ENCODE assay signal across 9 cellular contexts in genomic region chrX:111168314-111168713, GRCh38.
A peak's percentile ranks its signal among the peaks of the same experiment; 100 is the strongest.
DNase-seq lines count a peak whose midpoint lies in the region; ATAC-seq and TF ChIP-seq lines count a peak whose summit lies in the region.
"Had no signal": no experiment of that assay in that cellular context is flagged by ENCODE, and none has a peak within 500 bp of the region (broad histone marks: within the 10 kb centered on the region; RNA-seq: fewer than 3 reads in every experiment).

No MANE protein-coding gene starts in this region.

- no peaks in the 10 kb centered on the region for H3K9me3 ChIP-seq in ascending aorta
- no peaks in the 10 kb centered on the region for H3K9me3 ChIP-seq in CD4-positive, alpha-beta memory T cell (ENCODE audit: control insufficient read depth in 1 of 2, low read length in 2 of 2)

- no peaks in the 10 kb centered on the region for H3K36me3 Mint-ChIP-seq in CD4-positive, alpha-beta memory T cell
- H3K36me3 Mint-ChIP-seq in activated CD8-positive, alpha-beta memory T cell treated with anti-CD3 and anti-CD28 coated beads, Interleukin-2, amount 10 ng/mL, durations not matched to agents 7 days and 5 days, result no peaks in the 10 kb centered on the region

- DNase-seq in COR-L47 (lab: John Stamatoyannopoulos, UW) (peak; percentile 13), SHP77 treated with DMSO at 0.1 percent for 48 hours (lab: John Stamatoyannopoulos, UW) (peak; percentile 28), inferior parietal cortex (ENCODE audit: extremely low spot score) (peak; percentile 47), AG08396 (ENCODE audit: low spot score) (no peak), ascending aorta (ENCODE audit: low spot score in 2 of 2) (no peak)
- DNase-seq in CD4-positive, alpha-beta memory T cell, result no peak
- no peak for DNase-seq in activated CD8-positive, alpha-beta memory T cell treated with anti-CD3 and anti-CD28 coated beads, Interleukin-2, amount 10 ng/mL, durations not matched to agents 7 days and 5 days
- DNase-seq: cerebellar nuclear complex had no signal

- intact Hi-C loops in ascending aorta (cut with DNase I), result loop anchor here (10.0 kb wide), 2 partner anchors 76 to 276 kb away; no protein-coding TSS in a partner anchor
- intact Hi-C loops in CD4-positive, alpha-beta memory T cell (cut with micrococcal nuclease), result no loop called here

- no peak overlapping the region for H3K27ac Mint-ChIP-seq in CD4-positive, alpha-beta memory T cell
- H3K27ac Mint-ChIP-seq in activated CD8-positive, alpha-beta memory T cell treated with anti-CD3 and anti-CD28 coated beads, Interleukin-2, amount 10 ng/mL, durations not matched to agents 7 days and 5 days, result no peak overlapping the region

- POLR2A ChIA-PET in CD4-positive, alpha-beta memory T cell (lab: Charles Lee; ENCODE audit: partially characterized antibody), result no interaction called here

- H3K4me1 ChIP-seq in ascending aorta, result no peaks in the 10 kb centered on the region
- H3K4me1 ChIP-seq in CD4-positive, alpha-beta memory T cell (ENCODE audit: insufficient read depth, low read length), result no peaks in the 10 kb centered on the region

- no peaks in the 10 kb centered on the region for H3K4me1 Mint-ChIP-seq in CD4-positive, alpha-beta memory T cell
- H3K4me1 Mint-ChIP-seq in activated CD8-positive, alpha-beta memory T cell treated with anti-CD3 and anti-CD28 coated beads, Interleukin-2, amount 10 ng/mL, durations not matched to agents 7 days and 5 days, result peaks cover 10% of the 10 kb centered on the region

- no peaks in the 10 kb centered on the region for H3K27me3 ChIP-seq in ascending aorta
- no peaks in the 10 kb centered on the region for H3K27me3 ChIP-seq in CD4-positive, alpha-beta memory T cell (ENCODE audit: insufficient read depth, low read length)

- TF ChIP-seq RAD21 in Ishikawa (IDR thresholded peaks at IDR 0.05; ENCODE audit: low read depth), result peak; percentile 13; the same call in 1 of the 2 replicates

- H3K4me3 Mint-ChIP-seq in CD4-positive, alpha-beta memory T cell, result no peak overlapping the region
- no peak overlapping the region for H3K4me3 Mint-ChIP-seq in activated CD8-positive, alpha-beta memory T cell treated with anti-CD3 and anti-CD28 coated beads, Interleukin-2, amount 10 ng/mL, durations not matched to agents 7 days and 5 days

- H3K36me3 ChIP-seq in ascending aorta, result no peaks in the 10 kb centered on the region
- no peaks in the 10 kb centered on the region for H3K36me3 ChIP-seq in CD4-positive, alpha-beta memory T cell (ENCODE audit: insufficient read depth, low read length)

- H3K9me3 Mint-ChIP-seq in CD4-positive, alpha-beta memory T cell, result no peaks in the 10 kb centered on the region
- no peaks in the 10 kb centered on the region for H3K9me3 Mint-ChIP-seq in activated CD8-positive, alpha-beta memory T cell treated with anti-CD3 and anti-CD28 coated beads, Interleukin-2, amount 10 ng/mL, durations not matched to agents 7 days and 5 days (ENCODE audit: low read depth)

- ATAC-seq in activated CD8-positive, alpha-beta memory T cell treated with anti-CD3 and anti-CD28 coated beads, Interleukin-2, amount 10 ng/mL, durations not matched to agents 7 days and 5 days, result no peak

- peak in 1 of 3 experiments; percentile 10 for TF ChIP-seq CTCF in ascending aorta (IDR thresholded peaks at IDR 0.05)

- no peak overlapping the region for H3K27ac ChIP-seq in ascending aorta
- H3K27ac ChIP-seq in CD4-positive, alpha-beta memory T cell (ENCODE audit: low read depth, low read length), result no peak overlapping the region

- no peaks in the 10 kb centered on the region for H3K27me3 Mint-ChIP-seq in CD4-positive, alpha-beta memory T cell
- H3K27me3 Mint-ChIP-seq in activated CD8-positive, alpha-beta memory T cell treated with anti-CD3 and anti-CD28 coated beads, Interleukin-2, amount 10 ng/mL, durations not matched to agents 7 days and 5 days, result no peaks in the 10 kb centered on the region

- no peak for TF ChIP-seq EP300 in Ishikawa (IDR thresholded peaks at IDR 0.05; ENCODE audit: borderline replicate concordance)

- CTCF ChIA-PET in CD4-positive, alpha-beta memory T cell (lab: Charles Lee; ENCODE audit: partially characterized antibody), result no interaction called here
- CTCF ChIA-PET in activated CD8-positive, alpha-beta memory T cell treated with anti-CD3 and anti-CD28 coated beads, Interleukin-2, amount 10 ng/mL, durations not matched to agents 7 days and 5 days (lab: Charles Lee), result no interaction called here

- no peak overlapping the region for H3K4me3 ChIP-seq in ascending aorta
- H3K4me3 ChIP-seq in CD4-positive, alpha-beta memory T cell (ENCODE audit: low read length in 2 of 2), result no peak overlapping the region

TF ChIP-seq in Ishikawa, 13 proteins besides CTCF, POLR2A, EP300 and RAD21:
- TF ChIP-seq REST (IDR thresholded peaks at IDR 0.05; ENCODE audit: low read depth) (no peak), CREB1 (IDR thresholded peaks at IDR 0.05; ENCODE audit: low read depth) (no peak), TCF12 (IDR thresholded peaks at IDR 0.05; ENCODE audit: low read depth) (no peak), TAF1 (IDR thresholded peaks at IDR 0.05; ENCODE audit: low read depth) (no peak), MAX (IDR thresholded peaks at IDR 0.05) (no peak)

Comparison
In these comparisons a context has a peak if more than half of its experiments do, and no peak if none do; other contexts are left out.
1. DNase-seq: peak in COR-L47 (single experiment), SHP77 treated with DMSO at 0.1 percent for 48 hours (single experiment) and inferior parietal cortex (single experiment); none in AG08396 (single experiment), ascending aorta (0 of 2), CD4-positive, alpha-beta memory T cell (0 of 5) and activated CD8-positive, alpha-beta memory T cell treated with anti-CD3 and anti-CD28 coated beads, Interleukin-2, amount 10 ng/mL, durations not matched to agents 7 days and 5 days (single experiment).